ENCODE assay signal across 14 cellular contexts in genomic region chr15:98805434-98806274, GRCh38.
DNase-seq lines count a peak whose midpoint lies in the region; ATAC-seq and TF ChIP-seq lines count a peak whose summit lies in the region.
"Had no signal": no experiment of that assay in that cellular context is flagged by ENCODE, and none has a peak within 500 bp of the region (broad histone marks: within the 10 kb centered on the region; RNA-seq: fewer than 3 reads in every experiment).

No MANE protein-coding gene starts in this region.

- H3F3A ChIP-seq in PC-3 (ENCODE audit: low read length, unreplicated experiment) = peaks cover 3% of the 10 kb centered on the region

- no peak for ATAC-seq in right cardiac atrium
- no peak for ATAC-seq in PC-3
- no peak for ATAC-seq in HG03097 (IDR thresholded peaks at IDR 0.05; ENCODE audit: low FRiP score, unreplicated experiment)
- no peak for ATAC-seq in GM19455 (IDR thresholded peaks at IDR 0.05; ENCODE audit: unreplicated experiment)

- WGBS in right cardiac atrium = 81% methylated on average over 12 of the region's 12 CpGs

- H3K79me2 ChIP-seq in PC-3 (ENCODE audit: low read length) = no peaks in the 10 kb centered on the region; the same call in 1 of the 2 replicates

- peaks cover 24% of the 10 kb centered on the region for H3K4me1 ChIP-seq in right cardiac atrium (ENCODE audit: control insufficient read depth, insufficient read depth, low read length)
- peaks cover 28% of the 10 kb centered on the region for H3K4me1 ChIP-seq in PC-3 (ENCODE audit: insufficient read depth, low read length)

- H2AFZ ChIP-seq in PC-3 (ENCODE audit: low read length) = no peak overlapping the region

- CTCF ChIA-PET in PC-3 (lab: Charles Lee) = no interaction called here

- DNase-seq in right cardiac atrium (no peak), cardiac septum (ENCODE audit: low spot score) (no peak), PC-3 (peak; percentile 9), fibroblast of villous mesenchyme (ENCODE audit: low read depth) (peak; percentile 82), ureter (ENCODE audit: low spot score) (peak; percentile 32), CD1c-positive myeloid dendritic cell (ENCODE audit: extremely low spot score) (no peak)
- DNase-seq: activated CD8-positive, alpha-beta memory T cell treated with anti-CD3 and anti-CD28 coated beads for 24 hours; activated naive CD8-positive, alpha-beta T cell treated with anti-CD3 and anti-CD28 coated beads, Interleukin-2, amount 10 ng/mL, durations not matched to agents 7 days and 5 days; effector CD8-positive, alpha-beta T cell; GF-D8; NCI-H1092 treated with DMSO at 0.1 percent for 48 hours; NCI-H526 treated with DMSO at 0.1 percent for 48 hours had no signal

- peak overlapping the region; percentile 6 for H3K27ac ChIP-seq in right cardiac atrium (ENCODE audit: low read length)
- no peak overlapping the region for H3K27ac ChIP-seq in PC-3 (ENCODE audit: low read length)

- H3K4me3 ChIP-seq in right cardiac atrium (ENCODE audit: low read length) = no peak overlapping the region
- H3K4me3 ChIP-seq in PC-3 (ENCODE audit: low read length) = no peak overlapping the region
- no peak overlapping the region for H3K4me3 ChIP-seq in fibroblast of villous mesenchyme (ENCODE audit: low read depth, low read length)

- no peaks in the 10 kb centered on the region for H4K20me1 ChIP-seq in PC-3 (ENCODE audit: low read length)

- H3K36me3 ChIP-seq in PC-3 (ENCODE audit: low read depth, low read length) = no peaks in the 10 kb centered on the region

- TF ChIP-seq CTCF in PC-3 (conservative IDR thresholded peaks at IDR 0.05; ENCODE audit: low read depth, low read length) = no peak
- peak; percentile 55 for TF ChIP-seq CTCF in fibroblast of villous mesenchyme (IDR thresholded peaks at IDR 0.05; ENCODE audit: insufficient read depth, low read depth, low read length)

- H3K9ac ChIP-seq in PC-3 (ENCODE audit: low read length) = no peak overlapping the region

- intact Hi-C loops in right cardiac atrium (cut with DNase I) = no loop called here
- intact Hi-C loops in cardiac septum (cut with DNase I) = no loop called here
- intact Hi-C loops in PC-3 (cut with micrococcal nuclease) = no loop called here

- BruUV-seq in PC-3 (replicated peaks; lab: Mats Ljungman, UMichigan) = no TSS peak

- POLR2A ChIA-PET in PC-3 (lab: Charles Lee; ENCODE audit: unreplicated experiment) = no interaction called here

- no peaks in the 10 kb centered on the region for H3K27me3 ChIP-seq in right cardiac atrium (ENCODE audit: control insufficient read depth, insufficient read depth)
- no peaks in the 10 kb centered on the region for H3K27me3 ChIP-seq in PC-3 (ENCODE audit: low read length)

- no peak overlapping the region for H3K4me2 ChIP-seq in PC-3 (ENCODE audit: low read length)

- no peaks in the 10 kb centered on the region for H3K9me3 ChIP-seq in right cardiac atrium (ENCODE audit: control insufficient read depth, low read length)
- no peaks in the 10 kb centered on the region for H3K9me3 ChIP-seq in PC-3 (ENCODE audit: low read length)

- H3K9me2 ChIP-seq in PC-3 (replicated peaks; ENCODE audit: low read length) = no peaks in the 10 kb centered on the region

Comparison
In these comparisons a context has a peak if more than half of its experiments do, and no peak if none do; other contexts are left out.
1. DNase-seq: peak in PC-3 (single experiment), fibroblast of villous mesenchyme (single experiment) and ureter (single experiment); none in right cardiac atrium (0 of 3), cardiac septum (single experiment) and CD1c-positive myeloid dendritic cell (single experiment).